ENCODE assay signal across 8 cellular contexts in genomic region chr1:197200468-197200899, GRCh38. TPM values are rescaled to one million over a fixed set of nuclear protein-coding genes. Genes with fewer than 3 reads are reported as not detected.
DNase-seq lines count a peak whose midpoint lies in the region; ATAC-seq and TF ChIP-seq lines count a peak whose summit lies in the region.

No MANE protein-coding gene starts in this region.

- H3K36me3 Mint-ChIP-seq in activated naive CD8-positive, alpha-beta T cell treated with anti-CD3 and anti-CD28 coated beads, Interleukin-2, amount 10 ng/mL, durations not matched to agents 7 days and 5 days, result peaks cover 16% of the 10 kb centered on the region

- H3K9ac ChIP-seq in KMS-11, result peak overlapping the region; percentile 79

- in situ Hi-C loops in GM13976 (cut with MboI; ENCODE audit: low sequenced_read_pairs, unreplicated experiment), result no loop called here

- no peaks in the 10 kb centered on the region for H3K9me3 Mint-ChIP-seq in activated naive CD8-positive, alpha-beta T cell treated with anti-CD3 and anti-CD28 coated beads, Interleukin-2, amount 10 ng/mL, durations not matched to agents 7 days and 5 days

- H3K4me1 ChIP-seq in KMS-11 (ENCODE audit: low read depth, poor library complexity, severe bottlenecking) (peaks cover 38% of the 10 kb centered on the region), left ventricle myocardium inferior (peaks cover 68% of the 10 kb centered on the region)

- peak overlapping the region; percentile 89 for H3K4me3 ChIP-seq in KMS-11 (IDR thresholded peaks at IDR 0.05; ENCODE audit: insufficient read depth, low read depth, low read length)
- H3K4me3 ChIP-seq in left ventricle myocardium inferior, result peak overlapping the region; percentile 94
- H3K4me3 ChIP-seq in skeletal muscle cell (ENCODE audit: low read depth, low read length), result peak overlapping the region; percentile 87

- 0 out of 2 replicates have a peak, but pooled peaks cover 3% of the 10 kb centered on the region for H4K20me1 ChIP-seq in KMS-11 (ENCODE audit: insufficient read depth)

- DNase-seq in NCI-H1694 treated with DMSO at 0.1 percent for 48 hours (lab: John Stamatoyannopoulos, UW), result peak; percentile 15
- DNase-seq in NCI-H1694 (lab: John Stamatoyannopoulos, UW), result no peak
- no peak for DNase-seq in activated naive CD8-positive, alpha-beta T cell treated with anti-CD3 and anti-CD28 coated beads, Interleukin-2, amount 10 ng/mL, durations not matched to agents 7 days and 5 days
- DNase-seq in left ventricle myocardium inferior, result no peak
- DNase-seq in skeletal muscle cell (ENCODE audit: low read depth), result no peak
- no peak for DNase-seq in GM13976 (ENCODE audit: low spot score)

- peak overlapping the region; percentile 52 for H3K27ac ChIP-seq in KMS-11
- H3K27ac ChIP-seq in left ventricle myocardium inferior (replicated peaks), result peak overlapping the region; percentile 97

- no peak for ATAC-seq in activated naive CD8-positive, alpha-beta T cell treated with anti-CD3 and anti-CD28 coated beads, Interleukin-2, amount 10 ng/mL, durations not matched to agents 7 days and 5 days (ENCODE audit: low read depth)
- no peak for ATAC-seq in HG02759 (IDR thresholded peaks at IDR 0.05; ENCODE audit: unreplicated experiment)

- peak overlapping the region; percentile 78 for H3K4me2 ChIP-seq in KMS-11

- peak overlapping the region; percentile 86 for H3K27ac Mint-ChIP-seq in activated naive CD8-positive, alpha-beta T cell treated with anti-CD3 and anti-CD28 coated beads, Interleukin-2, amount 10 ng/mL, durations not matched to agents 7 days and 5 days

- H3K36me3 ChIP-seq in KMS-11 (ENCODE audit: insufficient read depth) (no peaks in the 10 kb centered on the region), left ventricle myocardium inferior (no peaks in the 10 kb centered on the region)

- no peaks in the 10 kb centered on the region for H3K27me3 Mint-ChIP-seq in activated naive CD8-positive, alpha-beta T cell treated with anti-CD3 and anti-CD28 coated beads, Interleukin-2, amount 10 ng/mL, durations not matched to agents 7 days and 5 days

- H3K9me3 ChIP-seq in left ventricle myocardium inferior (replicated peaks), result no peaks in the 10 kb centered on the region

- H3K79me2 ChIP-seq in KMS-11 (ENCODE audit: insufficient read depth, low read depth), result peaks cover 15% of the 10 kb centered on the region; the same call in 1 of the 2 replicates

- intact Hi-C loops in left ventricle myocardium inferior (cut with micrococcal nuclease), result no loop called here

- no peak for TF ChIP-seq CTCF in KMS-11 (conservative IDR thresholded peaks at IDR 0.05; ENCODE audit: low read depth, low read length)
- no peak for TF ChIP-seq CTCF in left ventricle myocardium inferior (IDR thresholded peaks at IDR 0.05; ENCODE audit: borderline replicate concordance)
- TF ChIP-seq CTCF in GM13976 (IDR thresholded peaks at IDR 0.05; ENCODE audit: borderline replicate concordance, control extremely low read depth, extremely low read depth, insufficient read depth, missing control alignments), result no peak

- H3K27me3 ChIP-seq in KMS-11 (ENCODE audit: insufficient read depth, low read depth) (no peaks in the 10 kb centered on the region), left ventricle myocardium inferior (ENCODE audit: low read depth) (no peaks in the 10 kb centered on the region)

- H3K4me1 Mint-ChIP-seq in activated naive CD8-positive, alpha-beta T cell treated with anti-CD3 and anti-CD28 coated beads, Interleukin-2, amount 10 ng/mL, durations not matched to agents 7 days and 5 days, result peaks cover 37% of the 10 kb centered on the region

- POLR2A ChIA-PET in activated naive CD8-positive, alpha-beta T cell treated with anti-CD3 and anti-CD28 coated beads, Interleukin-2, amount 10 ng/mL, durations not matched to agents 7 days and 5 days (lab: Charles Lee), result no interaction called here

- peak overlapping the region; percentile 75 for H2AFZ ChIP-seq in KMS-11 (ENCODE audit: low read depth)

- peak overlapping the region; percentile 91 for H3K4me3 Mint-ChIP-seq in activated naive CD8-positive, alpha-beta T cell treated with anti-CD3 and anti-CD28 coated beads, Interleukin-2, amount 10 ng/mL, durations not matched to agents 7 days and 5 days

RNA-seq across cellular contexts. Expression of gene ZBTB41, which starts 0.6 kb away (rescaled TPM):
- total RNA-seq in activated naive CD8-positive, alpha-beta T cell treated with anti-CD3 and anti-CD28 coated beads, Interleukin-2, amount 10 ng/mL, durations not matched to agents 7 days and 5 days, result 1 to 10 TPM; 7.4 to 8.8 TPM
- total RNA-seq in left ventricle myocardium inferior, result 9.5 TPM

RNA-seq across cellular contexts. Expression of gene ASPM, which starts 54.0 kb away (rescaled TPM):
- 10 to 100 TPM; 55.9 to 57.2 TPM for total RNA-seq in activated naive CD8-positive, alpha-beta T cell treated with anti-CD3 and anti-CD28 coated beads, Interleukin-2, amount 10 ng/mL, durations not matched to agents 7 days and 5 days
- total RNA-seq in left ventricle myocardium inferior, result 0.44 TPM

Comparison
In these comparisons a context has a peak if more than half of its experiments do, and no peak if none do; other contexts are left out.
1. RNA of gene ASPM, which starts 54.0 kb away (total RNA-seq): 55.9 to 57.2 TPM in activated naive CD8-positive, alpha-beta T cell treated with anti-CD3 and anti-CD28 coated beads, Interleukin-2, amount 10 ng/mL, durations not matched to agents 7 days and 5 days; 0.44 TPM in left ventricle myocardium inferior (single experiment); every median in the first group is over 10 times any median in the second.
2. Peak in every context shown above with its lines, with median percentiles within 50 percentile points of each other: H3K4me3 ChIP-seq.